ENCODE assay signal across 3 cellular contexts in the genomic region with DNA sequence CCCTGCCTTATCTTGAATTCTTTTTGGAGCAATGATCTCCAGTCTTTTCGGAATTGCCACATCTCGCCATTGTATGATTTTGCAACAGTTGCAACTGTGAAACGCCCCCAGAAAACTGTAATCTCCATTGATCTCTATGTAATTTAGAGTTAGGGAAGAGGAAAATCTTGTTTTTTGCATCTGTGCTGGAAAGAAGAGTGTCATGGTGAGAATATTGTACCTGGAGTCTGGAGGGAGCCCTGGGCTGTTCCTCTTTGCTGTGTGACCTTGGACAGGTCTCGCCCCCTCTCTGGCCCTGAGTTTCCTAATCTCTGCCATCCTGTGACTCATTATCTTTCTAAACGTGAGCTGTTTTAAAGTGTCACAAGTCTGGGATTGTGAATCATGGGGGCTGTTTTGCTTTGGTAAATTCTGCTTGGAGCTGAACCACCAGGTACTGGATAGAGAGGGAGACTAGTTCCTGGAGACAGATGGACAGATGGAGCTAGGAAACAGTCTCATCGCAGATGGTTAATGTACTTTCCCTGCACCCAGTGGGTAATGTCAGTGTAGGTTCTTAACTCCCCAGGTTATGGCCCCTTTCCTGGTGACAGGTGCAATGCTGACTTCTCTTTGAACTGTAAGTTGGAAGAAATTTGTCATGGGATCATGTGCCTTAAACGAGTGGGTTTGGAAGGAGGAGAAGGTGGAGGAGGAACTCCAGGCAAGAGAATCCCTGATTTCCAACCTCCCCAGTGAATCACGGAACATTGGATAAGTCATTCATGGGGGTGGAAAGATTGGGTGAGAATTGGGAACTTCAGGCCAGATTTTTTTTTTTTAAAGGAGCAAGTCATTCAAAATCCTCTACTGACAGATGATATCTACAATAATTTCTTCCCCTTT.
TF ChIP-seq lines count a peak whose summit lies in the region.

No MANE protein-coding gene starts in this region.

TF ChIP-seq in A549, 52 proteins besides CTCF, POLR2A, EP300 and RAD21:
- TF ChIP-seq KDM1A (IDR thresholded peaks at IDR 0.05; ENCODE audit: low read depth) = no peak
- TF ChIP-seq CBX2 (IDR thresholded peaks at IDR 0.05; ENCODE audit: borderline replicate concordance, low read depth) = no peak
- TF ChIP-seq, protein P1, sequence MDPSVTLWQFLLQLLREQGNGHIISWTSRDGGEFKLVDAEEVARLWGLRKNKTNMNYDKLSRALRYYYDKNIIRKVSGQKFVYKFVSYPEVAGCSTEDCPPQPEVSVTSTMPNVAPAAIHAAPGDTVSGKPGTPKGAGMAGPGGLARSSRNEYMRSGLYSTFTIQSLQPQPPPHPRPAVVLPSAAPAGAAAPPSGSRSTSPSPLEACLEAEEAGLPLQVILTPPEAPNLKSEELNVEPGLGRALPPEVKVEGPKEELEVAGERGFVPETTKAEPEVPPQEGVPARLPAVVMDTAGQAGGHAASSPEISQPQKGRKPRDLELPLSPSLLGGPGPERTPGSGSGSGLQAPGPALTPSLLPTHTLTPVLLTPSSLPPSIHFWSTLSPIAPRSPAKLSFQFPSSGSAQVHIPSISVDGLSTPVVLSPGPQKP (IDR thresholded peaks at IDR 0.05; ENCODE audit: low read depth, low read length) = no peak
- TF ChIP-seq MYC (IDR thresholded peaks at IDR 0.05; ENCODE audit: borderline replicate concordance, low read length) = no peak
- TF ChIP-seq, protein P2, sequence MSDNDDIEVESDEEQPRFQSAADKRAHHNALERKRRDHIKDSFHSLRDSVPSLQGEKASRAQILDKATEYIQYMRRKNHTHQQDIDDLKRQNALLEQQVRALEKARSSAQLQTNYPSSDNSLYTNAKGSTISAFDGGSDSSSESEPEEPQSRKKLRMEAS (IDR thresholded peaks at IDR 0.05) = no peak
- TF ChIP-seq ZFP36 (IDR thresholded peaks at IDR 0.05; ENCODE audit: borderline replicate concordance, partially characterized antibody) = peak; percentile 18
- TF ChIP-seq GATA3 (IDR thresholded peaks at IDR 0.05; ENCODE audit: borderline replicate concordance) = no peak
- TF ChIP-seq MAFK (IDR thresholded peaks at IDR 0.05; ENCODE audit: partially characterized antibody) = no peak
- no peak for TF ChIP-seq FOSL2 (IDR thresholded peaks at IDR 0.05)
- peak; percentile 36 for TF ChIP-seq FOSL2 (CRISPR knock-in tag; IDR thresholded peaks at IDR 0.05)
- TF ChIP-seq CBX8 (IDR thresholded peaks at IDR 0.05) = no peak
- no peak for TF ChIP-seq SMC3 (IDR thresholded peaks at IDR 0.05)

TF ChIP-seq in IMR-90, 13 proteins besides CTCF, POLR2A, EP300 and RAD21:
- TF ChIP-seq CHD1 (IDR thresholded peaks at IDR 0.05; ENCODE audit: low read depth, low read length) (no peak), BHLHE40 (IDR thresholded peaks at IDR 0.05; ENCODE audit: low read depth, low read length) (peak; percentile 71)

TF ChIP-seq in HepG2, 621 proteins besides CTCF, POLR2A, EP300 and RAD21 (continues in another document):
- no peak for TF ChIP-seq ZNF629 (CRISPR knock-in tag; conservative IDR thresholded peaks at IDR 0.05)
- TF ChIP-seq AGO1 (IDR thresholded peaks at IDR 0.05; ENCODE audit: low read depth, low read length, poor library complexity, severe bottlenecking) = no peak
- TF ChIP-seq, protein P3, sequence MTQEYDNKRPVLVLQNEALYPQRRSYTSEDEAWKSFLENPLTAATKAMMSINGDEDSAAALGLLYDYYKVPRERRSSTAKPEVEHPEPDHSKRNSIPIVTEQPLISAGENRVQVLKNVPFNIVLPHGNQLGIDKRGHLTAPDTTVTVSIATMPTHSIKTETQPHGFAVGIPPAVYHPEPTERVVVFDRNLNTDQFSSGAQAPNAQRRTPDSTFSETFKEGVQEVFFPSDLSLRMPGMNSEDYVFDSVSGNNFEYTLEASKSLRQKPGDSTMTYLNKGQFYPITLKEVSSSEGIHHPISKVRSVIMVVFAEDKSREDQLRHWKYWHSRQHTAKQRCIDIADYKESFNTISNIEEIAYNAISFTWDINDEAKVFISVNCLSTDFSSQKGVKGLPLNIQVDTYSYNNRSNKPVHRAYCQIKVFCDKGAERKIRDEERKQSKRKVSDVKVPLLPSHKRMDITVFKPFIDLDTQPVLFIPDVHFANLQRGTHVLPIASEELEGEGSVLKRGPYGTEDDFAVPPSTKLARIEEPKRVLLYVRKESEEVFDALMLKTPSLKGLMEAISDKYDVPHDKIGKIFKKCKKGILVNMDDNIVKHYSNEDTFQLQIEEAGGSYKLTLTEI (CRISPR knock-in tag; conservative IDR thresholded peaks at IDR 0.05) = no peak
- no peak for TF ChIP-seq ZNF879 (CRISPR knock-in tag; IDR thresholded peaks at IDR 0.05)
- TF ChIP-seq ATF1 (CRISPR knock-in tag; IDR thresholded peaks at IDR 0.05) = no peak
- no peak for TF ChIP-seq ZNF367 (CRISPR knock-in tag; IDR thresholded peaks at IDR 0.05; ENCODE audit: borderline replicate concordance)
- TF ChIP-seq, protein P4, sequence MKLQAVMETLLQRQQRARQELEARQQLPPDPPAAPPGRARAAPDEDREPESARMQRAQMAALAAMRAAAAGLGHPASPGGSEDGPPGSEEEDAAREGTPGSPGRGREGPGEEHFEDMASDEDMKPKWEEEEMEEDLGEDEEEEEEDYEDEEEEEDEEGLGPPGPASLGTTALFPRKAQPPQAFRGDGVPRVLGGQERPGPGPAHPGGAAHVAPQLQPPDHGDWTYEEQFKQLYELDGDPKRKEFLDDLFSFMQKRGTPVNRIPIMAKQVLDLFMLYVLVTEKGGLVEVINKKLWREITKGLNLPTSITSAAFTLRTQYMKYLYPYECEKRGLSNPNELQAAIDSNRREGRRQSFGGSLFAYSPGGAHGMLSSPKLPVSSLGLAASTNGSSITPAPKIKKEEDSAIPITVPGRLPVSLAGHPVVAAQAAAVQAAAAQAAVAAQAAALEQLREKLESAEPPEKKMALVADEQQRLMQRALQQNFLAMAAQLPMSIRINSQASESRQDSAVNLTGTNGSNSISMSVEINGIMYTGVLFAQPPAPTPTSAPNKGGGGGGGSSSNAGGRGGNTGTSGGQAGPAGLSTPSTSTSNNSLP (IDR thresholded peaks at IDR 0.05; ENCODE audit: low read depth, low read length) = no peak
- no peak for TF ChIP-seq SOX13 (IDR thresholded peaks at IDR 0.05)
- no peak; a peak in 1 of 4 replicates for TF ChIP-seq SOX13 (CRISPR knock-in tag; conservative IDR thresholded peaks at IDR 0.05 in 1 of 2, IDR thresholded peaks at IDR 0.05 in 1 of 2)
- TF ChIP-seq, protein P5, sequence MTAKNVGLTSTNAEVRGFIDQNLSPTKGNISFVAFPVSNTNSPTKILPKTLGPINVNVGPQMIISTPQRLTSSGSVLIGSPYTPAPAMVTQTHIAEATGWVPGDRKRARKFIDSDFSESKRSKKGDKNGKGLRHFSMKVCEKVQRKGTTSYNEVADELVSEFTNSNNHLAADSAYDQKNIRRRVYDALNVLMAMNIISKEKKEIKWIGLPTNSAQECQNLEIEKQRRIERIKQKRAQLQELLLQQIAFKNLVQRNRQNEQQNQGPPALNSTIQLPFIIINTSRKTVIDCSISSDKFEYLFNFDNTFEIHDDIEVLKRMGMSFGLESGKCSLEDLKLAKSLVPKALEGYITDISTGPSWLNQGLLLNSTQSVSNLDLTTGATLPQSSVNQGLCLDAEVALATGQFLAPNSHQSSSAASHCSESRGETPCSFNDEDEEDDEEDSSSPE (CRISPR knock-in tag; IDR thresholded peaks at IDR 0.05) = no peak
- no peak for TF ChIP-seq ZNF343 (CRISPR knock-in tag; IDR thresholded peaks at IDR 0.05)
- TF ChIP-seq, protein P6, sequence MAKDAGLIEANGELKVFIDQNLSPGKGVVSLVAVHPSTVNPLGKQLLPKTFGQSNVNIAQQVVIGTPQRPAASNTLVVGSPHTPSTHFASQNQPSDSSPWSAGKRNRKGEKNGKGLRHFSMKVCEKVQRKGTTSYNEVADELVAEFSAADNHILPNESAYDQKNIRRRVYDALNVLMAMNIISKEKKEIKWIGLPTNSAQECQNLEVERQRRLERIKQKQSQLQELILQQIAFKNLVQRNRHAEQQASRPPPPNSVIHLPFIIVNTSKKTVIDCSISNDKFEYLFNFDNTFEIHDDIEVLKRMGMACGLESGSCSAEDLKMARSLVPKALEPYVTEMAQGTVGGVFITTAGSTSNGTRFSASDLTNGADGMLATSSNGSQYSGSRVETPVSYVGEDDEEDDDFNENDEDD (CRISPR knock-in tag; IDR thresholded peaks at IDR 0.05; ENCODE audit: borderline replicate concordance) = no peak
- no peak for TF ChIP-seq ZNF678 (CRISPR knock-in tag; IDR thresholded peaks at IDR 0.05)
- no peak for TF ChIP-seq ADNP (CRISPR knock-in tag; IDR thresholded peaks at IDR 0.05)
- TF ChIP-seq ZNF570 (CRISPR knock-in tag; IDR thresholded peaks at IDR 0.05; ENCODE audit: borderline replicate concordance) = no peak
- no peak for TF ChIP-seq HNRNPL (IDR thresholded peaks at IDR 0.05; ENCODE audit: low read depth, low read length)
- no peak for TF ChIP-seq ZNF552 (CRISPR knock-in tag; IDR thresholded peaks at IDR 0.05; ENCODE audit: borderline replicate concordance)
- no peak for TF ChIP-seq ZNF788 (CRISPR knock-in tag; IDR thresholded peaks at IDR 0.05; ENCODE audit: borderline replicate concordance)
- no peak for TF ChIP-seq EZH2 (conservative IDR thresholded peaks at IDR 0.05; ENCODE audit: low read depth, low read length)
- no peak for TF ChIP-seq MYC (CRISPR knock-in tag; IDR thresholded peaks at IDR 0.05; ENCODE audit: borderline replicate concordance)
- TF ChIP-seq PAX8 (CRISPR knock-in tag; IDR thresholded peaks at IDR 0.05; ENCODE audit: borderline replicate concordance) = no peak
- TF ChIP-seq SP5 (CRISPR knock-in tag; IDR thresholded peaks at IDR 0.05; ENCODE audit: borderline replicate concordance, low read depth) = no peak
- TF ChIP-seq, protein P7, sequence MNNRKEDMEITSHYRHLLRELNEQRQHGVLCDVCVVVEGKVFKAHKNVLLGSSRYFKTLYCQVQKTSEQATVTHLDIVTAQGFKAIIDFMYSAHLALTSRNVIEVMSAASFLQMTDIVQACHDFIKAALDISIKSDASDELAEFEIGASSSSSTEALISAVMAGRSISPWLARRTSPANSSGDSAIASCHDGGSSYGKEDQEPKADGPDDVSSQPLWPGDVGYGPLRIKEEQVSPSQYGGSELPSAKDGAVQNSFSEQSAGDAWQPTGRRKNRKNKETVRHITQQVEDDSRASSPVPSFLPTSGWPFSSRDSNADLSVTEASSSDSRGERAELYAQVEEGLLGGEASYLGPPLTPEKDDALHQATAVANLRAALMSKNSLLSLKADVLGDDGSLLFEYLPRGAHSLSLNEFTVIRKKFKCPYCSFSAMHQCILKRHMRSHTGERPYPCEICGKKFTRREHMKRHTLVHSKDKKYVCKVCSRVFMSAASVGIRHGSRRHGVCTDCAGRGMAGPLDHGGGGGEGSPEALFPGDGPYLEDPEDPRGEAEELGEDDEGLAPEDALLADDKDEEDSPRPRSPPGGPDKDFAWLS (CRISPR knock-in tag; IDR thresholded peaks at IDR 0.05; ENCODE audit: borderline replicate concordance) = no peak
- 0 out of 2 replicates have a peak, but pooled peaks have one; percentile 50 for TF ChIP-seq FOSL1 (CRISPR knock-in tag; IDR thresholded peaks at IDR 0.05; ENCODE audit: borderline replicate concordance)
- no peak for TF ChIP-seq TOPORS (CRISPR knock-in tag; IDR thresholded peaks at IDR 0.05)
- TF ChIP-seq GFI1 (CRISPR knock-in tag; IDR thresholded peaks at IDR 0.05; ENCODE audit: borderline replicate concordance) = no peak
- TF ChIP-seq, protein P8, sequence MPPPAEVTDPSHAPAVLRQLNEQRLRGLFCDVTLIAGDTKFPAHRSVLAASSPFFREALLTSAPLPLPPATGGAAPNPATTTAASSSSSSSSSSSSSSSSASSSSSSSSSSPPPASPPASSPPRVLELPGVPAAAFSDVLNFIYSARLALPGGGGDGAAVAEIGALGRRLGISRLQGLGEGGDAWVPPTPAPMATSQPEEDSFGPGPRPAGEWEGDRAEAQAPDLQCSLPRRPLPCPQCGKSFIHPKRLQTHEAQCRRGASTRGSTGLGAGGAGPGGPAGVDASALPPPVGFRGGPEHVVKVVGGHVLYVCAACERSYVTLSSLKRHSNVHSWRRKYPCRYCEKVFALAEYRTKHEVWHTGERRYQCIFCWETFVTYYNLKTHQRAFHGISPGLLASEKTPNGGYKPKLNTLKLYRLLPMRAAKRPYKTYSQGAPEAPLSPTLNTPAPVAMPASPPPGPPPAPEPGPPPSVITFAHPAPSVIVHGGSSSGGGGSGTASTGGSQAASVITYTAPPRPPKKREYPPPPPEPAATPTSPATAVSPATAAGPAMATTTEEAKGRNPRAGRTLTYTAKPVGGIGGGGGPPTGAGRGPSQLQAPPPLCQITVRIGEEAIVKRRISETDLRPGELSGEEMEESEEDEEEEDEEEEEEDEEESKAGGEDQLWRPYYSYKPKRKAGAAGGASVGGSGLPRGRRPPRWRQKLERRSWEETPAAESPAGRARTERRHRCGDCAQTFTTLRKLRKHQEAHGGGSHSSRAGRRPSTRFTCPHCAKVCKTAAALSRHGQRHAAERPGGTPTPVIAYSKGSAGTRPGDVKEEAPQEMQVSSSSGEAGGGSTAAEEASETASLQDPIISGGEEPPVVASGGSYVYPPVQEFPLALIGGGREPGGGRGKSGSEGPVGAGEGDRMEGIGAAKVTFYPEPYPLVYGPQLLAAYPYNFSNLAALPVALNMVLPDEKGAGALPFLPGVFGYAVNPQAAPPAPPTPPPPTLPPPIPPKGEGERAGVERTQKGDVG (CRISPR knock-in tag; IDR thresholded peaks at IDR 0.05; ENCODE audit: borderline replicate concordance) = no peak
- no peak for TF ChIP-seq ZFP90 (CRISPR knock-in tag; IDR thresholded peaks at IDR 0.05; ENCODE audit: borderline replicate concordance)
- 0 out of 2 replicates have a peak, but pooled peaks have one; percentile 28 for TF ChIP-seq ZMYM3 (CRISPR knock-in tag; IDR thresholded peaks at IDR 0.05)
- TF ChIP-seq ZNF768 (CRISPR knock-in tag; IDR thresholded peaks at IDR 0.05) = peak; percentile 94; the same call in 1 of the 2 replicates
- TF ChIP-seq ZNF501 (CRISPR knock-in tag; IDR thresholded peaks at IDR 0.05) = no peak
- TF ChIP-seq, protein P9, sequence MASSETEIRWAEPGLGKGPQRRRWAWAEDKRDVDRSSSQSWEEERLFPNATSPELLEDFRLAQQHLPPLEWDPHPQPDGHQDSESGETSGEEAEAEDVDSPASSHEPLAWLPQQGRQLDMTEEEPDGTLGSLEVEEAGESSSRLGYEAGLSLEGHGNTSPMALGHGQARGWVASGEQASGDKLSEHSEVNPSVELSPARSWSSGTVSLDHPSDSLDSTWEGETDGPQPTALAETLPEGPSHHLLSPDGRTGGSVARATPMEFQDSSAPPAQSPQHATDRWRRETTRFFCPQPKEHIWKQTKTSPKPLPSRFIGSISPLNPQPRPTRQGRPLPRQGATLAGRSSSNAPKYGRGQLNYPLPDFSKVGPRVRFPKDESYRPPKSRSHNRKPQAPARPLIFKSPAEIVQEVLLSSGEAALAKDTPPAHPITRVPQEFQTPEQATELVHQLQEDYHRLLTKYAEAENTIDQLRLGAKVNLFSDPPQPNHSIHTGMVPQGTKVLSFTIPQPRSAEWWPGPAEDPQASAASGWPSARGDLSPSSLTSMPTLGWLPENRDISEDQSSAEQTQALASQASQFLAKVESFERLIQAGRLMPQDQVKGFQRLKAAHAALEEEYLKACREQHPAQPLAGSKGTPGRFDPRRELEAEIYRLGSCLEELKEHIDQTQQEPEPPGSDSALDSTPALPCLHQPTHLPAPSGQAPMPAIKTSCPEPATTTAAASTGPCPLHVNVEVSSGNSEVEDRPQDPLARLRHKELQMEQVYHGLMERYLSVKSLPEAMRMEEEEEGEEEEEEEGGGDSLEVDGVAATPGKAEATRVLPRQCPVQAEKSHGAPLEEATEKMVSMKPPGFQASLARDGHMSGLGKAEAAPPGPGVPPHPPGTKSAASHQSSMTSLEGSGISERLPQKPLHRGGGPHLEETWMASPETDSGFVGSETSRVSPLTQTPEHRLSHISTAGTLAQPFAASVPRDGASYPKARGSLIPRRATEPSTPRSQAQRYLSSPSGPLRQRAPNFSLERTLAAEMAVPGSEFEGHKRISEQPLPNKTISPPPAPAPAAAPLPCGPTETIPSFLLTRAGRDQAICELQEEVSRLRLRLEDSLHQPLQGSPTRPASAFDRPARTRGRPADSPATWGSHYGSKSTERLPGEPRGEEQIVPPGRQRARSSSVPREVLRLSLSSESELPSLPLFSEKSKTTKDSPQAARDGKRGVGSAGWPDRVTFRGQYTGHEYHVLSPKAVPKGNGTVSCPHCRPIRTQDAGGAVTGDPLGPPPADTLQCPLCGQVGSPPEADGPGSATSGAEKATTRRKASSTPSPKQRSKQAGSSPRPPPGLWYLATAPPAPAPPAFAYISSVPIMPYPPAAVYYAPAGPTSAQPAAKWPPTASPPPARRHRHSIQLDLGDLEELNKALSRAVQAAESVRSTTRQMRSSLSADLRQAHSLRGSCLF (CRISPR knock-in tag; IDR thresholded peaks at IDR 0.05; ENCODE audit: borderline replicate concordance) = no peak
